ENCODE assay signal across 1 cellular context in genomic region chr7:66265566-66265965, GRCh38.
TF ChIP-seq lines count a peak whose summit lies in the region.

No MANE protein-coding gene starts in this region.

TF ChIP-seq in K562, 482 proteins besides CTCF, POLR2A, EP300 and RAD21 (continued from another document):
- 0 out of 2 replicates have a peak, but pooled peaks have one; percentile 35 for TF ChIP-seq MIER1 (IDR thresholded peaks at IDR 0.05; ENCODE audit: low read depth)
